ENCODE assay signal across 11 cellular contexts in genomic region chr12:2693204-2693860, GRCh38.
A peak's percentile ranks its signal among the peaks of the same experiment; 100 is the strongest.
DNase-seq lines count a peak whose midpoint lies in the region; ATAC-seq, FAIRE-seq and TF ChIP-seq lines count a peak whose summit lies in the region.
"Had no signal": no experiment of that assay in that cellular context is flagged by ENCODE, and none has a peak within 500 bp of the region (broad histone marks: within the 10 kb centered on the region; RNA-seq: fewer than 3 reads in every experiment).

No MANE protein-coding gene starts in this region.

- no peak overlapping the region for H3K4me3 ChIP-seq in BLaER1 treated with 17β-estradiol and CSF1 and Interleukin-3, amounts not matched to agents 10 nM and 100 nM
- H3K4me3 ChIP-seq in fibroblast of villous mesenchyme (ENCODE audit: low read depth, low read length): no peak overlapping the region

- peaks cover 0 to 16% (median 0%) of the 10 kb centered on the region in 11 experiments; a peak in 5 of 22 replicates for H4K20me1 ChIP-seq in BLaER1 treated with 17β-estradiol and CSF1 and Interleukin-3, amounts not matched to agents 10 nM and 100 nM

- no peaks in the 10 kb centered on the region for H3K9me3 ChIP-seq in BLaER1 treated with 17β-estradiol and CSF1 and Interleukin-3, amounts not matched to agents 10 nM and 100 nM (replicated peaks in 1 of 11)
- H3K9me3 ChIP-seq in ES-I3 (ENCODE audit: control insufficient read depth, insufficient read depth, low read length): 0 out of 2 replicates have a peak, but pooled peaks cover 5% of the 10 kb centered on the region

- peak; percentile 42; the same call in 1 of the 3 replicates for ATAC-seq in SK-N-SH treated with all-trans-retinoic acid at 6 μM for 48 hours
- no peak for ATAC-seq in GM21528 (IDR thresholded peaks at IDR 0.05; ENCODE audit: low FRiP score, unreplicated experiment)
- ATAC-seq in HG02571 (IDR thresholded peaks at IDR 0.05; ENCODE audit: unreplicated experiment): no peak

- H3K4me2 ChIP-seq in BLaER1 treated with 17β-estradiol and CSF1 and Interleukin-3, amounts not matched to agents 10 nM and 100 nM: peak overlapping the region in 9 of 11 experiments; percentile 4 to 92 (median 17); a peak in 13 of 22 replicates

- TF ChIP-seq CTCF in fibroblast of villous mesenchyme (IDR thresholded peaks at IDR 0.05; ENCODE audit: insufficient read depth, low read depth, low read length): peak; percentile 6

- no peak overlapping the region for H3K27ac ChIP-seq in BLaER1 treated with 17β-estradiol and CSF1 and Interleukin-3, amounts not matched to agents 10 nM and 100 nM

- no peaks in the 10 kb centered on the region for H3K36me3 ChIP-seq in BLaER1 treated with 17β-estradiol and CSF1 and Interleukin-3, amounts not matched to agents 10 nM and 100 nM
- H3K36me3 ChIP-seq in ES-I3 (ENCODE audit: insufficient read depth, low read length): no peaks in the 10 kb centered on the region

- FAIRE-seq in RCC 7860 (lab: Jason Lieb, UNC): no peak

- H3K9ac ChIP-seq in BLaER1 treated with 17β-estradiol and CSF1 and Interleukin-3, amounts not matched to agents 10 nM and 100 nM: no peak overlapping the region
- H3K9ac ChIP-seq in ES-I3 (ENCODE audit: low read depth, low read length): peak overlapping the region; percentile 1; the same call in 1 of the 2 replicates

- no peak for DNase-seq in fibroblast of villous mesenchyme (ENCODE audit: low read depth)
- DNase-seq in RCC 7860 (ENCODE audit: low spot score): no peak
- no peak for DNase-seq in NCI-H1092 (lab: John Stamatoyannopoulos, UW)
- DNase-seq: activated effector memory CD4-positive, alpha-beta T cell treated with anti-CD3 and anti-CD28 coated beads, Interleukin-2, amount 50 U/mL, for 16 hours; NCI-H1417 treated with DMSO at 0.1 percent for 48 hours; SHP77 treated with DMSO at 0.1 percent for 48 hours had no signal

- peaks cover 22 to 45% (median 28%) of the 10 kb centered on the region in 10 experiments for H3K4me1 ChIP-seq in BLaER1 treated with 17β-estradiol and CSF1 and Interleukin-3, amounts not matched to agents 10 nM and 100 nM
- no peaks in the 10 kb centered on the region for H3K4me1 ChIP-seq in ES-I3 (ENCODE audit: insufficient read depth, low read length)

- H3K27me3 ChIP-seq in BLaER1 treated with 17β-estradiol and CSF1 and Interleukin-3, amounts not matched to agents 10 nM and 100 nM: peaks cover 47 to 61% (median 59%) of the 10 kb centered on the region in 11 experiments

TF ChIP-seq in SK-N-SH treated with all-trans-retinoic acid at 6 μM for 48 hours, 23 proteins besides CTCF, POLR2A, EP300 and RAD21:
- TF ChIP-seq GLIS3 (CRISPR knock-in tag; IDR thresholded peaks at IDR 0.05) (no peak), RARB (CRISPR knock-in tag; IDR thresholded peaks at IDR 0.05) (no peak)
